7 cellular contexts compared by ENCODE assay signal in the genomic region with DNA sequence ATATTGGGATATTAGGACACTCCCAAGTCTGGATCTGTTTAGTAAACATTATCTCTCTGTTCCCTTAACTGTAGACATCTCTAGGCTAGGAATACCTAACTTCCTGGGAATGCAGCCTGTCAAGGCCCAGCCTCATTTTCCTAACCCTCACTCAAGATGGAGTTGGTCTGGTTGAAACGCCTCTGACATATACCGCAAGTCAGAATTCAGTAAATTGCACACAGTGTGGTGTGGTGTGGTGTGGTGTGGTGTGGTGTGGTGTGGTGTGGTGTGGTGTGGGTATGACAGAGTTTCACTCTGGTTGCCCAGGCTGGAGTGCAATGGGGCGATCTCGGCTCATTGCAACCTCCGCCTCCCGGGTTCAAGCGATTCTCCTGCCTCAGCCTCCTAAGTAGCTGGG. TPM values are rescaled to one million over a fixed set of nuclear protein-coding genes. Genes with fewer than 3 reads are reported as not detected.
DNase-seq lines count a peak whose midpoint lies in the region; FAIRE-seq and TF ChIP-seq lines count a peak whose summit lies in the region.
"Not testable (repeated sequence)": the region's sequence is repeated elsewhere in the genome, so short reads cannot be mapped to it uniquely, and the experiment has no call there.

No MANE protein-coding gene starts in this region.

- peak overlapping the region in 2 of 3 donors; percentile 47 to 99 for H3K27ac Mint-ChIP-seq in IgD-negative memory B cell
- H3K27ac Mint-ChIP-seq in activated T-helper 1 cell treated with anti-CD3 and anti-CD28 coated beads, Interleukin-12 subunit alpha, Interleukin-12 subunit beta, Interleukin-2, Interleukin-4 antibody, amounts not matched to agents 30 ng/mL and 10 ng/mL and 1 ng/mL, durations not matched to agents 14 hours and 24 hours and 36 hours = peak overlapping the region; percentile 48
- H3K27ac Mint-ChIP-seq in brain = peak overlapping the region in 2 of 5 experiments; percentile 46 to 75
- H3K27ac Mint-ChIP-seq in neural crest cell (ENCODE audit: unreplicated experiment); type B pancreatic cell: not testable (repeated sequence)

- peaks cover 11 to 13% of the 10 kb centered on the region in 2 donors for H3K4me1 ChIP-seq in kidney (ENCODE audit: control insufficient read depth in 1 of 2, insufficient read depth in 1 of 2, low read depth in 1 of 2, low read length in 2 of 2)

- not testable (repeated sequence) for H3K9me3 ChIP-seq in kidney (ENCODE audit: control insufficient read depth in 1 of 2, low read length in 2 of 2)

- H3K4me3 Mint-ChIP-seq in IgD-negative memory B cell (peak overlapping the region in 2 of 4 donors; percentile 76 to 100), brain (peak overlapping the region in 4 of 5 experiments; percentile 56 to 92 (median 69)), neural crest cell (peak overlapping the region; percentile 70), type B pancreatic cell (peak overlapping the region; percentile 67)
- peak overlapping the region; percentile 96 for H3K4me3 Mint-ChIP-seq in activated T-helper 1 cell treated with anti-CD3 and anti-CD28 coated beads, Interleukin-12 subunit alpha, Interleukin-12 subunit beta, Interleukin-2, Interleukin-4 antibody, amounts not matched to agents 30 ng/mL and 10 ng/mL and 1 ng/mL, durations not matched to agents 14 hours and 24 hours and 36 hours

- not testable (repeated sequence) for H3K36me3 Mint-ChIP-seq in IgD-negative memory B cell; neural crest cell (ENCODE audit: low read depth); type B pancreatic cell
- H3K36me3 Mint-ChIP-seq in activated T-helper 1 cell treated with anti-CD3 and anti-CD28 coated beads, Interleukin-12 subunit alpha, Interleukin-12 subunit beta, Interleukin-2, Interleukin-4 antibody, amounts not matched to agents 30 ng/mL and 10 ng/mL and 1 ng/mL, durations not matched to agents 14 hours and 24 hours and 36 hours (ENCODE audit: low read depth) = peaks cover 18% of the 10 kb centered on the region
- H3K36me3 Mint-ChIP-seq in brain = peaks cover 16% of the 10 kb centered on the region

- not testable (repeated sequence) for TF ChIP-seq CTCF in brain (conservative IDR thresholded peaks at IDR 0.05); kidney (IDR thresholded peaks at IDR 0.05; ENCODE audit: borderline replicate concordance, extremely low read depth, insufficient read depth); neural crest cell (conservative IDR thresholded peaks at IDR 0.05); type B pancreatic cell (conservative IDR thresholded peaks at IDR 0.05)

- peak; percentile 17 for DNase-seq in activated CD4-positive, alpha-beta T cell treated with anti-CD3 and anti-CD28 coated beads for 48 hours
- not testable (repeated sequence) for DNase-seq in activated T-helper 1 cell treated with anti-CD3 and anti-CD28 coated beads, Interleukin-12 subunit alpha, Interleukin-12 subunit beta, Interleukin-2, Interleukin-4 antibody, amounts not matched to agents 30 ng/mL and 10 ng/mL and 1 ng/mL, durations not matched to agents 14 hours and 24 hours and 36 hours (ENCODE audit: low spot score); neural crest cell (ENCODE audit: low read depth, low spot score); type B pancreatic cell (ENCODE audit: extremely low spot score, unreplicated experiment)
- peak; percentile 37 for DNase-seq in kidney

- H3K36me3 ChIP-seq in kidney (ENCODE audit: control insufficient read depth in 1 of 2, insufficient read depth in 2 of 2, low read length in 2 of 2) = not testable (repeated sequence)

- not testable (repeated sequence) for FAIRE-seq in kidney (lab: Jason Lieb, UNC)

- H3K9me3 Mint-ChIP-seq in IgD-negative memory B cell; activated T-helper 1 cell treated with anti-CD3 and anti-CD28 coated beads, Interleukin-12 subunit alpha, Interleukin-12 subunit beta, Interleukin-2, Interleukin-4 antibody, amounts not matched to agents 30 ng/mL and 10 ng/mL and 1 ng/mL, durations not matched to agents 14 hours and 24 hours and 36 hours; brain; neural crest cell; type B pancreatic cell: not testable (repeated sequence)

- H3K9ac ChIP-seq in kidney (ENCODE audit: low read length in 2 of 2) = not testable (repeated sequence)

- H3K4me3 ChIP-seq in kidney (ENCODE audit: low read length in 2 of 2) = not testable (repeated sequence)

- H3K27ac ChIP-seq in kidney (ENCODE audit: low read depth in 2 of 2, low read length in 2 of 2) = not testable (repeated sequence)

- not testable (repeated sequence) for H3K27me3 Mint-ChIP-seq in IgD-negative memory B cell; activated T-helper 1 cell treated with anti-CD3 and anti-CD28 coated beads, Interleukin-12 subunit alpha, Interleukin-12 subunit beta, Interleukin-2, Interleukin-4 antibody, amounts not matched to agents 30 ng/mL and 10 ng/mL and 1 ng/mL, durations not matched to agents 14 hours and 24 hours and 36 hours (ENCODE audit: insufficient read depth); brain; neural crest cell (ENCODE audit: low read depth); type B pancreatic cell

- intact Hi-C loops in activated T-helper 1 cell treated with anti-CD3 and anti-CD28 coated beads, Interleukin-12 subunit alpha, Interleukin-12 subunit beta, Interleukin-2, Interleukin-4 antibody, amounts not matched to agents 30 ng/mL and 10 ng/mL and 1 ng/mL, durations not matched to agents 14 hours and 24 hours and 36 hours (cut with micrococcal nuclease) = loop anchor here (5.0 to 10.0 kb wide), 2 partner anchors 583 to 830 kb away; a partner anchor contains a TSS
- intact Hi-C loops in kidney (cut with DNase I) = not testable (repeated sequence)

- peaks cover 16 to 21% (median 17%) of the 10 kb centered on the region in 3 donors for H3K4me1 Mint-ChIP-seq in IgD-negative memory B cell
- peaks cover 21% of the 10 kb centered on the region for H3K4me1 Mint-ChIP-seq in activated T-helper 1 cell treated with anti-CD3 and anti-CD28 coated beads, Interleukin-12 subunit alpha, Interleukin-12 subunit beta, Interleukin-2, Interleukin-4 antibody, amounts not matched to agents 30 ng/mL and 10 ng/mL and 1 ng/mL, durations not matched to agents 14 hours and 24 hours and 36 hours (ENCODE audit: low read depth)
- H3K4me1 Mint-ChIP-seq in brain = peaks cover 53% of the 10 kb centered on the region
- H3K4me1 Mint-ChIP-seq in neural crest cell = peaks cover 32% of the 10 kb centered on the region
- peaks cover 11% of the 10 kb centered on the region for H3K4me1 Mint-ChIP-seq in type B pancreatic cell (ENCODE audit: unreplicated experiment)

RNA-seq across cellular contexts. Expression of a gene that starts 1.2 kb away (rescaled TPM):
- polyA plus RNA-seq in IgD-negative memory B cell (61.2 TPM), brain (ENCODE audit: insufficient read depth, low read depth, low replicate concordance) (79.3 TPM), kidney (ENCODE audit: insufficient read depth, low read depth, low replicate concordance) (35.5 TPM)
- 90.2 and 93.1 TPM in 2 replicates for total RNA-seq in activated T-helper 1 cell treated with anti-CD3 and anti-CD28 coated beads, Interleukin-12 subunit alpha, Interleukin-12 subunit beta, Interleukin-2, Interleukin-4 antibody, amounts not matched to agents 30 ng/mL and 10 ng/mL and 1 ng/mL, durations not matched to agents 14 hours and 24 hours and 36 hours
- total RNA-seq in kidney (36.4 TPM), neural crest cell (93.3 and 98.3 TPM in 2 replicates), type B pancreatic cell (ENCODE audit: low replicate concordance) (43.3 and 62.5 TPM in 2 replicates)

RNA-seq across cellular contexts. Expression of a gene that starts 2.9 kb away (rescaled TPM):
- polyA plus RNA-seq in IgD-negative memory B cell (18.3 TPM), brain (ENCODE audit: insufficient read depth, low read depth, low replicate concordance) (26.4 TPM), kidney (ENCODE audit: insufficient read depth, low read depth, low replicate concordance) (37.6 TPM)
- total RNA-seq in activated T-helper 1 cell treated with anti-CD3 and anti-CD28 coated beads, Interleukin-12 subunit alpha, Interleukin-12 subunit beta, Interleukin-2, Interleukin-4 antibody, amounts not matched to agents 30 ng/mL and 10 ng/mL and 1 ng/mL, durations not matched to agents 14 hours and 24 hours and 36 hours = 36.3 and 36.7 TPM in 2 replicates
- total RNA-seq in kidney (34.5 TPM), neural crest cell (50.4 and 53.7 TPM in 2 replicates), type B pancreatic cell (ENCODE audit: low replicate concordance) (58.8 and 66.6 TPM in 2 replicates)

RNA-seq across cellular contexts. Expression of a gene that starts 12.3 kb away (rescaled TPM):
- polyA plus RNA-seq in IgD-negative memory B cell = 13.4 TPM
- total RNA-seq in activated T-helper 1 cell treated with anti-CD3 and anti-CD28 coated beads, Interleukin-12 subunit alpha, Interleukin-12 subunit beta, Interleukin-2, Interleukin-4 antibody, amounts not matched to agents 30 ng/mL and 10 ng/mL and 1 ng/mL, durations not matched to agents 14 hours and 24 hours and 36 hours = 7.0 and 8.9 TPM in 2 replicates
- 5.6 TPM for polyA plus RNA-seq in brain (ENCODE audit: insufficient read depth, low read depth, low replicate concordance)
- total RNA-seq in kidney = 23.1 TPM
- 61.2 TPM for polyA plus RNA-seq in kidney (ENCODE audit: insufficient read depth, low read depth, low replicate concordance)
- 20.9 and 22.2 TPM in 2 replicates for total RNA-seq in neural crest cell
- 16.7 and 19.8 TPM in 2 replicates for total RNA-seq in type B pancreatic cell (ENCODE audit: low replicate concordance)

RNA-seq across cellular contexts. Expression of a gene that starts 19.2 kb away (rescaled TPM):
- polyA plus RNA-seq in IgD-negative memory B cell (206 TPM), brain (ENCODE audit: insufficient read depth, low read depth, low replicate concordance) (145 TPM), kidney (ENCODE audit: insufficient read depth, low read depth, low replicate concordance) (407 TPM)
- 111 and 116 TPM in 2 replicates for total RNA-seq in activated T-helper 1 cell treated with anti-CD3 and anti-CD28 coated beads, Interleukin-12 subunit alpha, Interleukin-12 subunit beta, Interleukin-2, Interleukin-4 antibody, amounts not matched to agents 30 ng/mL and 10 ng/mL and 1 ng/mL, durations not matched to agents 14 hours and 24 hours and 36 hours
- total RNA-seq in kidney (89.9 TPM), neural crest cell (67.9 and 75.8 TPM in 2 replicates), type B pancreatic cell (ENCODE audit: low replicate concordance) (70.2 and 78.8 TPM in 2 replicates)

RNA-seq across cellular contexts. Expression of a gene that starts 30.5 kb away (rescaled TPM):
- 43.0 TPM for polyA plus RNA-seq in IgD-negative memory B cell
- total RNA-seq in activated T-helper 1 cell treated with anti-CD3 and anti-CD28 coated beads, Interleukin-12 subunit alpha, Interleukin-12 subunit beta, Interleukin-2, Interleukin-4 antibody, amounts not matched to agents 30 ng/mL and 10 ng/mL and 1 ng/mL, durations not matched to agents 14 hours and 24 hours and 36 hours = 31.7 and 40.0 TPM in 2 replicates
- polyA plus RNA-seq in brain (ENCODE audit: insufficient read depth, low read depth, low replicate concordance) = 37.0 TPM
- total RNA-seq in kidney = 46.0 TPM
- 145 TPM for polyA plus RNA-seq in kidney (ENCODE audit: insufficient read depth, low read depth, low replicate concordance)
- total RNA-seq in neural crest cell = 0.50 and 1.5 TPM in 2 replicates
- 3.4 and 4.4 TPM in 2 replicates for total RNA-seq in type B pancreatic cell (ENCODE audit: low replicate concordance)
